Comparison of ENCODE assay signal across 13 cellular contexts in genomic region chr2:173249661-173250641, GRCh38.
DNase-seq lines count a peak whose midpoint lies in the region; ATAC-seq, FAIRE-seq and TF ChIP-seq lines count a peak whose summit lies in the region.
"Had no signal": no experiment of that assay in that cellular context is flagged by ENCODE, and none has a peak within 500 bp of the region (broad histone marks: within the 10 kb centered on the region; RNA-seq: fewer than 3 reads in every experiment).

No MANE protein-coding gene starts in this region.

- no peak for ATAC-seq in HG02759 (IDR thresholded peaks at IDR 0.05; ENCODE audit: unreplicated experiment)
- ATAC-seq: activated CD8-positive, alpha-beta T cell treated with anti-CD3 and anti-CD28 coated beads, Interleukin-2, amount 10 ng/mL, durations not matched to agents 7 days and 5 days; stimulated activated naive B cell treated with anti-CD40 and anti-IgM and Interleukin-4, amounts not matched to agents 10 μg/mL and 1 μg/mL and 100 μg/mL, for 72 hours had no signal

- in situ Hi-C loops in KBM-7 (cut with MboI; ENCODE audit: low pct_unique_long_range_greater_than_20kb, low sequenced_read_pairs), result no loop called here

- no peak for TF ChIP-seq POLR2A in H54 (IDR thresholded peaks at IDR 0.05; ENCODE audit: low read depth, low read length)

- no peak for DNase-seq in H54 (ENCODE audit: insufficient read length, low spot score)
- DNase-seq in NCI-H146 treated with DMSO at 0.1 percent for 48 hours (lab: John Stamatoyannopoulos, UW; ENCODE audit: unreplicated experiment), result peak; percentile 96
- DNase-seq in NCI-H69 (lab: John Stamatoyannopoulos, UW), result peak; percentile 96
- no peak for DNase-seq in KBM-7
- no peak for DNase-seq in COLO668 (lab: John Stamatoyannopoulos, UW; ENCODE audit: unreplicated experiment)
- no peak for DNase-seq in EL
- DNase-seq: activated CD8-positive, alpha-beta T cell treated with anti-CD3 and anti-CD28 coated beads, Interleukin-2, amount 10 ng/mL, durations not matched to agents 7 days and 5 days; islet precursor cell; mesendoderm; stimulated activated naive B cell treated with anti-CD40 and anti-IgM and Interleukin-4, amounts not matched to agents 10 μg/mL and 1 μg/mL and 100 μg/mL, for 72 hours had no signal

- no peaks in the 10 kb centered on the region for H3K4me1 ChIP-seq in mesodermal cell (ENCODE audit: control insufficient read depth, insufficient read depth, low read length, poor library complexity, severe bottlenecking)

- H3K4me3 ChIP-seq in mesodermal cell (ENCODE audit: extremely low read depth, insufficient read depth, low read length, poor library complexity, severe bottlenecking), result no peak overlapping the region

- 77 to 89% methylated on average over 6 to 7 of the region's 8 CpGs for WGBS in mesodermal cell (ENCODE audit: insufficient coverage in 2 of 2), 2 experiments

- peak overlapping the region; percentile 31 for H3K27ac ChIP-seq in mesodermal cell (ENCODE audit: low read depth, low read length, severe bottlenecking)

- no peaks in the 10 kb centered on the region for H3K9me3 ChIP-seq in mesodermal cell (ENCODE audit: control insufficient read depth, low read length)

- no peaks in the 10 kb centered on the region for H3K36me3 ChIP-seq in mesodermal cell (ENCODE audit: control insufficient read depth, insufficient read depth, low read length)

- FAIRE-seq in H54 (lab: Jason Lieb, UNC), result peak; percentile 33
- FAIRE-seq: colon had no signal

Comparison
In these comparisons a context has a peak if more than half of its experiments do, and no peak if none do; other contexts are left out.
1. DNase-seq: peak in NCI-H146 treated with DMSO at 0.1 percent for 48 hours (single experiment) and NCI-H69 (single experiment); none in H54 (single experiment), KBM-7 (single experiment), COLO668 (single experiment) and EL (single experiment).